Comparison of ENCODE assay signal across 29 cellular contexts in genomic region chr10:97325754-97326153, GRCh38. TPM values are rescaled to one million over a fixed set of nuclear protein-coding genes. Genes with fewer than 3 reads are reported as not detected.
A peak's percentile ranks its signal among the peaks of the same experiment; 100 is the strongest.
DNase-seq lines count a peak whose midpoint lies in the region; FAIRE-seq and TF ChIP-seq lines count a peak whose summit lies in the region.
"Had no signal": no experiment of that assay in that cellular context is flagged by ENCODE, and none has a peak within 500 bp of the region (broad histone marks: within the 10 kb centered on the region; RNA-seq: fewer than 3 reads in every experiment).

No MANE protein-coding gene starts in this region.

- H3K18ac ChIP-seq in mesendoderm (ENCODE audit: low read length), result no peak overlapping the region

- peaks cover 2% of the 10 kb centered on the region for H3K9me3 Mint-ChIP-seq in astrocyte (ENCODE audit: unreplicated experiment)
- H3K9me3 Mint-ChIP-seq: activated T-helper 17 cell treated with anti-CD3 and anti-CD28 coated beads, Interleukin-2, amount 50 U/mL, for 72 hours; CD4-positive, CD25-positive, alpha-beta regulatory T cell; immature natural killer cell; neural crest cell had no signal

- no peak overlapping the region for H2BK5ac ChIP-seq in mesendoderm (ENCODE audit: low read length)

- peak overlapping the region; percentile 50 for H3K4me3 Mint-ChIP-seq in astrocyte (ENCODE audit: unreplicated experiment)
- H3K4me3 Mint-ChIP-seq: activated CD8-positive, alpha-beta T cell treated with anti-CD3 and anti-CD28 coated beads, Interleukin-2, amount 10 ng/mL, durations not matched to agents 7 days and 5 days; activated T-helper 17 cell treated with anti-CD3 and anti-CD28 coated beads, Interleukin-2, amount 50 U/mL, for 72 hours; immature natural killer cell; neural crest cell had no signal

- no peak overlapping the region for H3K56ac ChIP-seq in mesendoderm (ENCODE audit: low read length)

- no peak overlapping the region for H3K4me3 ChIP-seq in astrocyte (ENCODE audit: insufficient read depth, low read depth, low read length)
- H3K4me3 ChIP-seq in mesendoderm (ENCODE audit: low read length), result no peak overlapping the region
- H3K4me3 ChIP-seq: breast epithelium, gastroesophageal sphincter, thyroid gland, vagina had no signal

- H3K79me2 ChIP-seq in astrocyte (ENCODE audit: insufficient read depth, low read length), result no peaks in the 10 kb centered on the region
- no peaks in the 10 kb centered on the region for H3K79me2 ChIP-seq in mesendoderm (ENCODE audit: control insufficient read depth, insufficient read depth, low read length)

- H2BK15ac ChIP-seq in mesendoderm (replicated peaks; ENCODE audit: low read depth), result no peak overlapping the region

- TF ChIP-seq CTCF in astrocyte (IDR thresholded peaks at IDR 0.05; ENCODE audit: insufficient read depth, low read depth, low read length), result no peak

- H4K5ac ChIP-seq in mesendoderm (ENCODE audit: low read length), result no peak overlapping the region

- H3K4me1 ChIP-seq in astrocyte (ENCODE audit: insufficient read depth, low read length) (no peaks in the 10 kb centered on the region), mesendoderm (ENCODE audit: control insufficient read depth, low read depth, low read length) (peaks cover 5% of the 10 kb centered on the region)

- no peak for FAIRE-seq in astrocyte (lab: Jason Lieb, UNC)
- FAIRE-seq: colon had no signal

- H3K9ac ChIP-seq in astrocyte (ENCODE audit: low read length) (no peak overlapping the region), mesendoderm (ENCODE audit: low read length) (no peak overlapping the region)

- no peak overlapping the region for H3K4me2 ChIP-seq in astrocyte (ENCODE audit: low read length)
- H3K4me2 ChIP-seq in mesendoderm (ENCODE audit: low read length), result no peak overlapping the region

- no CpG with 5 or more reads among the region's 9 CpGs for WGBS in mesendoderm (ENCODE audit: extremely low coverage, insufficient coverage, low lambda C conversion rate)

- no peak overlapping the region for H2AFZ ChIP-seq in astrocyte (ENCODE audit: low read depth, low read length)

- H3K4ac ChIP-seq in mesendoderm (ENCODE audit: low read depth, low read length), result no peak overlapping the region

- H3K79me1 ChIP-seq in mesendoderm (ENCODE audit: low read length), result peaks cover 3% of the 10 kb centered on the region

- H3K23ac ChIP-seq in mesendoderm (ENCODE audit: low read length), result no peak overlapping the region

- H3K27me3 ChIP-seq in astrocyte (ENCODE audit: insufficient read depth, low read length), result peaks cover 16% of the 10 kb centered on the region
- no peaks in the 10 kb centered on the region for H3K27me3 ChIP-seq in mesendoderm (ENCODE audit: insufficient read depth, low read length, poor library complexity)
- H3K27me3 ChIP-seq: breast epithelium, gastroesophageal sphincter, thyroid gland, vagina had no signal

- peaks cover 8% of the 10 kb centered on the region for H3K27me3 Mint-ChIP-seq in astrocyte (ENCODE audit: low read depth, unreplicated experiment)
- H3K27me3 Mint-ChIP-seq: activated T-helper 17 cell treated with anti-CD3 and anti-CD28 coated beads, Interleukin-2, amount 50 U/mL, for 72 hours; CD4-positive, CD25-positive, alpha-beta regulatory T cell had no signal

- peak; percentile 46 for DNase-seq in NCI-H748 (lab: John Stamatoyannopoulos, UW; ENCODE audit: unreplicated experiment)
- no peak for DNase-seq in NCI-H748 treated with DMSO at 0.1 percent for 48 hours (lab: John Stamatoyannopoulos, UW)
- peak; percentile 86 for DNase-seq in NCI-H1436 treated with DMSO at 0.1 percent for 48 hours (lab: John Stamatoyannopoulos, UW)
- DNase-seq in astrocyte (ENCODE audit: low read depth), result no peak
- DNase-seq in mesendoderm, result peak; percentile 54
- DNase-seq in SHP77 treated with DMSO at 0.1 percent for 48 hours (lab: John Stamatoyannopoulos, UW), result no peak
- no peak for DNase-seq in NCI-H187 treated with DMSO at 0.1 percent for 48 hours (lab: John Stamatoyannopoulos, UW)
- DNase-seq in NCI-H2171 (lab: John Stamatoyannopoulos, UW), result no peak
- DNase-seq: activated CD8-positive, alpha-beta T cell treated with anti-CD3 and anti-CD28 coated beads, Interleukin-2, amount 10 ng/mL, durations not matched to agents 7 days and 5 days; activated naive CD4-positive, alpha-beta T cell treated with anti-CD3 and anti-CD28 coated beads, Interleukin-2, amount 50 U/mL, for 16 hours; amniotic stem cell; CD4-positive, CD25-positive, alpha-beta regulatory T cell; DND-41; immature natural killer cell; IMR-90; left colon; MV-4-11; NCI-H1930; NCI-H345; NCI-H774; stimulated activated CD4-positive, alpha-beta T cell treated with anti-CD3 and anti-CD28 coated beads, Interleukin-12 subunit alpha, Interleukin-12 subunit beta, amount 100 ng/mL, for 4 hours; stimulated activated CD4-positive, alpha-beta T cell treated with anti-CD3 and anti-CD28 coated beads, Interleukin-4, amount 100 ng/mL, for 1 hour; thyroid gland had no signal

- H3K27ac Mint-ChIP-seq in astrocyte (ENCODE audit: unreplicated experiment), result no peak overlapping the region
- H3K27ac Mint-ChIP-seq: activated CD8-positive, alpha-beta T cell treated with anti-CD3 and anti-CD28 coated beads, Interleukin-2, amount 10 ng/mL, durations not matched to agents 7 days and 5 days; activated T-helper 17 cell treated with anti-CD3 and anti-CD28 coated beads, Interleukin-2, amount 50 U/mL, for 72 hours had no signal

- H3K27ac ChIP-seq in astrocyte (ENCODE audit: low read depth, low read length) (no peak overlapping the region), mesendoderm (ENCODE audit: low read depth, low read length) (no peak overlapping the region)
- H3K27ac ChIP-seq: breast epithelium, gastroesophageal sphincter, thyroid gland, vagina had no signal

- H2AK5ac ChIP-seq in mesendoderm (ENCODE audit: low read length), result no peak overlapping the region

- H3K36me3 ChIP-seq in astrocyte (ENCODE audit: insufficient read depth, low read length), result no peaks in the 10 kb centered on the region
- no peaks in the 10 kb centered on the region for H3K36me3 ChIP-seq in mesendoderm (ENCODE audit: control insufficient read depth, insufficient read depth, low read length)
- H3K36me3 ChIP-seq: breast epithelium, thyroid gland, vagina had no signal

- no peak overlapping the region for H4K8ac ChIP-seq in mesendoderm (ENCODE audit: low read depth, low read length)

- H4K20me1 ChIP-seq in astrocyte (ENCODE audit: insufficient read depth, low read length), result no peaks in the 10 kb centered on the region

- peaks cover 10% of the 10 kb centered on the region for H3K4me1 Mint-ChIP-seq in astrocyte (ENCODE audit: low read depth, unreplicated experiment)

- H3K36me3 Mint-ChIP-seq in astrocyte (ENCODE audit: low read depth, unreplicated experiment), result peaks cover 9% of the 10 kb centered on the region

- no peaks in the 10 kb centered on the region for H3K9me3 ChIP-seq in astrocyte (ENCODE audit: insufficient read depth, low read depth, low read length)
- H3K9me3 ChIP-seq: breast epithelium, gastroesophageal sphincter, thyroid gland, vagina had no signal

- H2BK120ac ChIP-seq in mesendoderm (ENCODE audit: low read depth, low read length), result no peak overlapping the region

RNA-seq across cellular contexts. Expression of gene FRAT1, which starts 6.7 kb away (rescaled TPM):
- total RNA-seq in astrocyte, result 1.4 and 2.5 TPM in 2 replicates
- 2.5 TPM for polyA plus RNA-seq in mesendoderm (2013, experiment 1 of 2)
- 2.2 TPM for polyA plus RNA-seq in mesendoderm (2013, experiment 2 of 2)

RNA-seq across cellular contexts. Expression of gene FRAT2, which starts 8.8 kb away (rescaled TPM):
- total RNA-seq in astrocyte, result 7.4 and 7.8 TPM in 2 replicates
- 35.3 TPM for polyA plus RNA-seq in mesendoderm (2013, experiment 1 of 2)
- polyA plus RNA-seq in mesendoderm (2013, experiment 2 of 2), result 36.5 TPM

RNA-seq across cellular contexts. Expression of gene ARHGAP19, which starts 33.3 kb away (rescaled TPM):
- total RNA-seq in astrocyte, result 9.0 and 9.2 TPM in 2 replicates
- polyA plus RNA-seq in mesendoderm (2013, experiment 1 of 2), result 29.4 TPM
- 28.1 TPM for polyA plus RNA-seq in mesendoderm (2013, experiment 2 of 2)

Comparison
In these comparisons a context has a peak if more than half of its experiments do, and no peak if none do; other contexts are left out.
1. DNase-seq: peak in NCI-H748 (single experiment), NCI-H1436 treated with DMSO at 0.1 percent for 48 hours (single experiment) and mesendoderm (single experiment); none in NCI-H748 treated with DMSO at 0.1 percent for 48 hours (single experiment), astrocyte (single experiment), SHP77 treated with DMSO at 0.1 percent for 48 hours (single experiment), NCI-H187 treated with DMSO at 0.1 percent for 48 hours (single experiment) and NCI-H2171 (single experiment).